In genomic region chr7:135211179-135211945, GRCh38 we compare ENCODE assay signal across 1 cellular context.
TF ChIP-seq lines count a peak whose summit lies in the region.

WDR91 (minus strand) TSS chr7:135211526; CDS start chr7:135211502, 24 bp downstream.

TF ChIP-seq in K562, 482 proteins besides CTCF, POLR2A, EP300 and RAD21 (continued from another document and continues in another):
- TF ChIP-seq RAD51 (IDR thresholded peaks at IDR 0.05; ENCODE audit: borderline replicate concordance, low read depth) = no peak
- peak; percentile 85 for TF ChIP-seq PHF20 (IDR thresholded peaks at IDR 0.05; ENCODE audit: partially characterized antibody)
- TF ChIP-seq TOE1 (IDR thresholded peaks at IDR 0.05; ENCODE audit: borderline replicate concordance) = no peak
- TF ChIP-seq TOE1 (CRISPR knock-in tag; IDR thresholded peaks at IDR 0.05; ENCODE audit: borderline replicate concordance, low read depth) = no peak
- no peak for TF ChIP-seq HES1 (IDR thresholded peaks at IDR 0.05; ENCODE audit: low read depth)
- TF ChIP-seq JUND (IDR thresholded peaks at IDR 0.05; ENCODE audit: borderline replicate concordance, low read depth, low read length) = 0 out of 2 replicates have a peak, but pooled peaks have one; percentile 5
- TF ChIP-seq JUND (tag; IDR thresholded peaks at IDR 0.05; ENCODE audit: borderline replicate concordance, low read depth, low read length) = peak; percentile 54; the same call in 1 of the 3 replicates
- no peak for TF ChIP-seq ZNF695 (CRISPR knock-in tag; IDR thresholded peaks at IDR 0.05)
- TF ChIP-seq PBX2 (CRISPR knock-in tag; IDR thresholded peaks at IDR 0.05; ENCODE audit: low read depth) = peak; percentile 1; the same call in 1 of the 2 replicates
- TF ChIP-seq PBX2 (tag; conservative IDR thresholded peaks at IDR 0.05; ENCODE audit: low read depth) = no peak
- peak; percentile 44; the same call in 1 of the 2 replicates for TF ChIP-seq GMEB1 (CRISPR knock-in tag; IDR thresholded peaks at IDR 0.05)
- no peak for TF ChIP-seq ZNF280A (IDR thresholded peaks at IDR 0.05; ENCODE audit: low read depth, partially characterized antibody)
- no peak for TF ChIP-seq E2F8 (IDR thresholded peaks at IDR 0.05; ENCODE audit: low read depth, partially characterized antibody)
- no peak for TF ChIP-seq BRD4 (IDR thresholded peaks at IDR 0.05)
- TF ChIP-seq POLR2AphosphoS2 (IDR thresholded peaks at IDR 0.05; ENCODE audit: low read length) = no peak
- no peak for TF ChIP-seq GTF2E2 (tag; IDR thresholded peaks at IDR 0.05)
- no peak for TF ChIP-seq ASH1L (IDR thresholded peaks at IDR 0.05; ENCODE audit: borderline replicate concordance, low read depth, partially characterized antibody)
- TF ChIP-seq ZNF3 (CRISPR knock-in tag; IDR thresholded peaks at IDR 0.05) = no peak
- TF ChIP-seq CHD4 (IDR thresholded peaks at IDR 0.05; ENCODE audit: insufficient read depth, insufficient replicate concordance, low read depth, low read length, poor library complexity, severe bottlenecking) = no peak
- TF ChIP-seq HDAC2 (IDR thresholded peaks at IDR 0.05) = no peak
- TF ChIP-seq RFX7 (CRISPR knock-in tag; IDR thresholded peaks at IDR 0.05) = no peak
- TF ChIP-seq PRMT5 (CRISPR knock-in tag; IDR thresholded peaks at IDR 0.05) = no peak
- no peak for TF ChIP-seq ARID2 (IDR thresholded peaks at IDR 0.05)
- TF ChIP-seq ZNF655 (CRISPR knock-in tag; IDR thresholded peaks at IDR 0.05) = no peak
- peak; percentile 63; the same call in 1 of the 2 replicates for TF ChIP-seq ETV5 (CRISPR knock-in tag; IDR thresholded peaks at IDR 0.05; ENCODE audit: low read depth)
- TF ChIP-seq ZNF639 (CRISPR knock-in tag; conservative IDR thresholded peaks at IDR 0.05 in 1 of 2, IDR thresholded peaks at IDR 0.05 in 1 of 2) = 0 out of 4 replicates have a peak, but pooled peaks of 1 of the 2 experiments have one; percentile 16
- TF ChIP-seq ARID4B (CRISPR knock-in tag; IDR thresholded peaks at IDR 0.05) = peak; percentile 89
- peak; percentile 78; the same call in 1 of the 2 replicates for TF ChIP-seq CXXC5 (CRISPR knock-in tag; IDR thresholded peaks at IDR 0.05)
- no peak for TF ChIP-seq PCBP1 (IDR thresholded peaks at IDR 0.05; ENCODE audit: low read depth, low read length, poor library complexity, severe bottlenecking)
- no peak for TF ChIP-seq NELFE (IDR thresholded peaks at IDR 0.05; ENCODE audit: insufficient read depth, insufficient read length)
- TF ChIP-seq ZBTB9 (CRISPR knock-in tag; IDR thresholded peaks at IDR 0.05) = peak; percentile 81
- TF ChIP-seq ATF3 (IDR thresholded peaks at IDR 0.05) = no peak
- TF ChIP-seq ATF3 (CRISPR knock-in tag; conservative IDR thresholded peaks at IDR 0.05) = no peak
- TF ChIP-seq NBN (IDR thresholded peaks at IDR 0.05; ENCODE audit: low read depth) = 0 out of 2 replicates have a peak, but pooled peaks have one; percentile 26
- no peak for TF ChIP-seq DLX4 (CRISPR knock-in tag; IDR thresholded peaks at IDR 0.05)
- no peak for TF ChIP-seq SNAPC5 (CRISPR knock-in tag; IDR thresholded peaks at IDR 0.05)
- no peak for TF ChIP-seq ZNF175 (CRISPR knock-in tag; IDR thresholded peaks at IDR 0.05; ENCODE audit: low read depth)
- no peak for TF ChIP-seq ZNF224 (CRISPR knock-in tag; IDR thresholded peaks at IDR 0.05)
- 0 out of 2 replicates have a peak, but pooled peaks have one; percentile 11 for TF ChIP-seq STAG1 (CRISPR knock-in tag; IDR thresholded peaks at IDR 0.05; ENCODE audit: borderline replicate concordance)
- no peak for TF ChIP-seq STAT5B (CRISPR knock-in tag; IDR thresholded peaks at IDR 0.05)
- no peak for TF ChIP-seq SMAD2 (IDR thresholded peaks at IDR 0.05; ENCODE audit: low read depth, low read length)
